ENCODE assay signal across 1 cellular context in genomic region chr10:66837990-66838389, GRCh38.
TF ChIP-seq lines count a peak whose summit lies in the region.

No MANE protein-coding gene starts in this region.

TF ChIP-seq in HepG2, 621 proteins besides CTCF, POLR2A, EP300 and RAD21 (continued from another document):
- no peak for TF ChIP-seq TMF1 (CRISPR knock-in tag; IDR thresholded peaks at IDR 0.05; ENCODE audit: low read depth)
- TF ChIP-seq ZNF282 (IDR thresholded peaks at IDR 0.05; ENCODE audit: partially characterized antibody), result no peak
- no peak for TF ChIP-seq IKZF4 (CRISPR knock-in tag; IDR thresholded peaks at IDR 0.05; ENCODE audit: borderline replicate concordance, low read depth, not compliant biosample characterization)
- no peak for TF ChIP-seq ZMYM4 (CRISPR knock-in tag; IDR thresholded peaks at IDR 0.05)
- TF ChIP-seq CENPX (CRISPR knock-in tag; IDR thresholded peaks at IDR 0.05), result no peak
- TF ChIP-seq ZNF317 (CRISPR knock-in tag; IDR thresholded peaks at IDR 0.05), result no peak
